22 cellular contexts compared by ENCODE assay signal in genomic region chr12:82833461-82833860, GRCh38.
"Had no signal": no experiment of that assay in that cellular context is flagged by ENCODE, and none has a peak within 500 bp of the region (broad histone marks: within the 10 kb centered on the region; RNA-seq: fewer than 3 reads in every experiment).

No MANE protein-coding gene starts in this region.

- H3K27me3 ChIP-seq: foreskin keratinocyte, spleen, testis, tibial nerve, upper lobe of right lung, vagina had no signal

- H3K36me3 ChIP-seq: spleen, tibial nerve, upper lobe of right lung, vagina had no signal

- FAIRE-seq: endothelial cell of umbilical vein had no signal

- ATAC-seq: effector memory CD8-positive, alpha-beta T cell; foreskin keratinocyte; left colon; left ventricle myocardium superior; sciatic nerve; stimulated activated memory B cell treated with anti-CD40 and anti-IgM and Interleukin-4, amounts not matched to agents 10 μg/mL and 1 μg/mL and 100 μg/mL, for 72 hours; upper lobe of right lung had no signal

- H3K9me3 ChIP-seq: spleen, testis, tibial nerve, upper lobe of right lung, vagina had no signal

- H3K27ac ChIP-seq: foreskin keratinocyte, spleen, testis, upper lobe of right lung had no signal

- H3K4me1 ChIP-seq: testis, upper lobe of right lung had no signal

- DNase-seq: effector memory CD8-positive, alpha-beta T cell; erythroblast; foreskin keratinocyte; left colon; left ventricle myocardium superior; mesenchymal stem cell; midbrain; naive B cell; nephron progenitor cell; posterior cingulate gyrus; spleen; stimulated activated CD4-positive, alpha-beta T cell treated with anti-CD3 and anti-CD28 coated beads, Interleukin-15, amount 100 ng/mL, for 24 hours; stimulated activated CD4-positive, alpha-beta T cell treated with anti-CD3 and anti-CD28 coated beads, Interleukin-1b, Interleukin-23, amount 100 ng/mL, for 48 hours; stimulated activated CD4-positive, alpha-beta T cell treated with anti-CD3 and anti-CD28 coated beads, Interleukin-4, amount 100 ng/mL, for 24 hours; testis; upper lobe of right lung had no signal

- H3K4me3 ChIP-seq: lung, spleen, testis, tibial nerve, upper lobe of right lung, vagina had no signal
